ENCODE assay signal across 23 cellular contexts in the genomic region with DNA sequence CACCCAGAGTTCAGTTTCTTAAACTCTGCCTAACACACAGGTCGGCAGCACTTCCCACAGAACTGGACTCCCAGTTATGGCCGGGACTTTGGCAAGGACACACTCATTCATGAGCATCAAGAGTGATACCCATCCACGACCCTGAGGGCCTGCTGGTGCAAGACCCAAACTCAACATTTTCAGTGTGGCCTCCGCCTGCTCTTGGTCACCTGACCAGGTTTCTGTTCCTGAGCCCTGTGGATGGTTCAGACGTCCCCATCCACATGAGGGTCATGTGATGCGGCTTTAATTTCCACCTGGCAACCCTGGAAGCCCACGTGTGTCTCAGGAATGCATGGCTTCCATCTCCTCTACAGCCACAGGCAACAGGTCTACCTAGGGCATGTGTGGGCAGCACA.
DNase-seq lines count a peak whose midpoint lies in the region; ATAC-seq and TF ChIP-seq lines count a peak whose summit lies in the region.
"Had no signal": no experiment of that assay in that cellular context is flagged by ENCODE, and none has a peak within 500 bp of the region (broad histone marks: within the 10 kb centered on the region; RNA-seq: fewer than 3 reads in every experiment).

No MANE protein-coding gene starts in this region.

- no peaks in the 10 kb centered on the region for H3K9me3 Mint-ChIP-seq in glutamatergic neuron (ENCODE audit: unreplicated experiment)
- no peaks in the 10 kb centered on the region for H3K9me3 Mint-ChIP-seq in stimulated activated memory B cell treated with anti-CD40 and anti-IgM and Interleukin-4, amounts not matched to agents 10 μg/mL and 1 μg/mL and 100 μg/mL, for 72 hours

- peaks cover 5% of the 10 kb centered on the region for H3K36me3 Mint-ChIP-seq in glutamatergic neuron (ENCODE audit: unreplicated experiment)
- H3K36me3 Mint-ChIP-seq in stimulated activated memory B cell treated with anti-CD40 and anti-IgM and Interleukin-4, amounts not matched to agents 10 μg/mL and 1 μg/mL and 100 μg/mL, for 72 hours, result no peaks in the 10 kb centered on the region

- TF ChIP-seq CTCF in left ventricle myocardium inferior (IDR thresholded peaks at IDR 0.05; ENCODE audit: borderline replicate concordance) (no peak), glutamatergic neuron (IDR thresholded peaks at IDR 0.05; ENCODE audit: partially characterized antibody, unreplicated experiment) (no peak)

- no CpG with 5 or more reads among the region's 7 CpGs for WGBS in neuronal stem cell (ENCODE audit: extremely low coverage in 2 of 2, insufficient read length in 2 of 2, insufficient replicate concordance in 1 of 2), 2 donors

- H3K9ac ChIP-seq in neuronal stem cell (ENCODE audit: low read depth, low read length, poor library complexity), result peak overlapping the region; percentile 10

- no peak overlapping the region for H3K4ac ChIP-seq in neuronal stem cell (ENCODE audit: low read length)

- H3K36me3 ChIP-seq in left ventricle myocardium inferior, result no peaks in the 10 kb centered on the region
- H3K36me3 ChIP-seq in neuronal stem cell (replicated peaks in 1 of 2; ENCODE audit: control insufficient read depth in 2 of 2, insufficient read depth in 2 of 2, low read length in 2 of 2), result no peaks in the 10 kb centered on the region
- H3K36me3 ChIP-seq: SJSA1 had no signal

- no peak overlapping the region for H3K4me2 ChIP-seq in neuronal stem cell (ENCODE audit: insufficient read depth, low read length, poor library complexity, severe bottlenecking)
- H3K4me2 ChIP-seq: A549 had no signal

- no peak overlapping the region for H4K8ac ChIP-seq in neuronal stem cell (ENCODE audit: low read depth, low read length)

- no peak overlapping the region for H3K14ac ChIP-seq in neuronal stem cell (ENCODE audit: low read length)

- no peaks in the 10 kb centered on the region for H3K79me1 ChIP-seq in neuronal stem cell (ENCODE audit: low read depth, low read length)

- H2BK5ac ChIP-seq in neuronal stem cell (ENCODE audit: low read length), result no peak overlapping the region

- no peaks in the 10 kb centered on the region for H3K27me3 ChIP-seq in left ventricle myocardium inferior (ENCODE audit: low read depth)
- H3K27me3 ChIP-seq in neuronal stem cell (ENCODE audit: control insufficient read depth in 3 of 3, insufficient read depth in 3 of 3, low read depth in 1 of 3, low read length in 3 of 3), result peaks cover 0 to 9% (median 0%) of the 10 kb centered on the region in 3 experiments
- H3K27me3 ChIP-seq: SJSA1 had no signal

- no peak for ATAC-seq in HG03175 (IDR thresholded peaks at IDR 0.05; ENCODE audit: unreplicated experiment)
- no peak for ATAC-seq in stimulated activated memory B cell treated with anti-CD40 and anti-IgM and Interleukin-4, amounts not matched to agents 10 μg/mL and 1 μg/mL and 100 μg/mL, for 72 hours
- ATAC-seq: A549, HCT116, Panc1 had no signal

- H3K27me3 Mint-ChIP-seq in glutamatergic neuron (ENCODE audit: unreplicated experiment), result peaks cover 7% of the 10 kb centered on the region
- peaks cover 20% of the 10 kb centered on the region for H3K27me3 Mint-ChIP-seq in stimulated activated memory B cell treated with anti-CD40 and anti-IgM and Interleukin-4, amounts not matched to agents 10 μg/mL and 1 μg/mL and 100 μg/mL, for 72 hours

- peak overlapping the region; percentile 28 for H2BK15ac ChIP-seq in neuronal stem cell (ENCODE audit: low read length)

- H3K9me3 ChIP-seq in left ventricle myocardium inferior (replicated peaks) (no peaks in the 10 kb centered on the region), neuronal stem cell (replicated peaks in 1 of 2; ENCODE audit: control insufficient read depth in 2 of 2, insufficient read depth in 1 of 2, low read depth in 1 of 2, low read length in 2 of 2) (no peaks in the 10 kb centered on the region)
- H3K9me3 ChIP-seq: A549 had no signal

- H3K23ac ChIP-seq in neuronal stem cell (ENCODE audit: low read depth, low read length, poor library complexity), result peak overlapping the region; percentile 3

- H3K4me3 ChIP-seq in left ventricle myocardium inferior (no peak overlapping the region), neuronal stem cell (ENCODE audit: low read length in 2 of 2) (no peak overlapping the region)
- H3K4me3 ChIP-seq: A549, SJSA1 had no signal

- peak overlapping the region; percentile 16 for H2BK120ac ChIP-seq in neuronal stem cell (ENCODE audit: low read depth, low read length)

- peak overlapping the region; percentile 95 for H3K27ac ChIP-seq in left ventricle myocardium inferior (replicated peaks)
- H3K27ac ChIP-seq in neuronal stem cell (replicated peaks; ENCODE audit: low read length), result no peak overlapping the region
- H3K27ac ChIP-seq: A549, SJSA1 had no signal

- H4K91ac ChIP-seq in neuronal stem cell (ENCODE audit: low read depth, low read length, poor library complexity), result no peak overlapping the region

- H2AFZ ChIP-seq in neuronal stem cell (ENCODE audit: low read length), result no peak overlapping the region

- peaks cover 66% of the 10 kb centered on the region for H3K4me1 ChIP-seq in left ventricle myocardium inferior
- peaks cover 0 to 6% of the 10 kb centered on the region in 2 donors for H3K4me1 ChIP-seq in neuronal stem cell (ENCODE audit: control insufficient read depth in 2 of 2, insufficient read depth in 1 of 2, low read depth in 1 of 2, low read length in 2 of 2)
- H3K4me1 ChIP-seq: A549, SJSA1 had no signal

- DNase-seq in left ventricle myocardium inferior (no peak), cardiac septum (ENCODE audit: low spot score) (no peak), glutamatergic neuron (peak; percentile 9), neuronal stem cell (ENCODE audit: low spot score) (no peak), UCSD-AML1 (lab: John Stamatoyannopoulos, UW; ENCODE audit: unreplicated experiment) (no peak)
- DNase-seq: DMS53, GDM1, GOT3, IMR-90, NCI-H1105, NCI-H146, NCI-H2029, NCI-H226, NCI-H510A treated with DMSO at 0.1 percent for 48 hours, NCI-H774 had no signal

- H3K27ac Mint-ChIP-seq in glutamatergic neuron (ENCODE audit: unreplicated experiment), result no peak overlapping the region
- no peak overlapping the region for H3K27ac Mint-ChIP-seq in stimulated activated memory B cell treated with anti-CD40 and anti-IgM and Interleukin-4, amounts not matched to agents 10 μg/mL and 1 μg/mL and 100 μg/mL, for 72 hours
- H3K27ac Mint-ChIP-seq: B cell had no signal

- peak overlapping the region; percentile 60 for H2AK5ac ChIP-seq in neuronal stem cell (ENCODE audit: low read depth, low read length)

- peak overlapping the region; percentile 61 for H3K18ac ChIP-seq in neuronal stem cell (ENCODE audit: low read length)

- peaks cover 3% of the 10 kb centered on the region for H3K4me1 Mint-ChIP-seq in glutamatergic neuron (ENCODE audit: low read depth, unreplicated experiment)
- no peaks in the 10 kb centered on the region for H3K4me1 Mint-ChIP-seq in stimulated activated memory B cell treated with anti-CD40 and anti-IgM and Interleukin-4, amounts not matched to agents 10 μg/mL and 1 μg/mL and 100 μg/mL, for 72 hours
- H3K4me1 Mint-ChIP-seq: B cell had no signal

- H2BK12ac ChIP-seq in neuronal stem cell (ENCODE audit: low read length), result no peak overlapping the region

- intact Hi-C loops in left ventricle myocardium inferior (cut with micrococcal nuclease), result no loop called here
- intact Hi-C loops in cardiac septum (cut with DNase I), result loop anchor here (10.0 kb wide), 1 partner anchor 119 kb away; no protein-coding TSS in a partner anchor

- H3K4me3 Mint-ChIP-seq in glutamatergic neuron (ENCODE audit: unreplicated experiment), result no peak overlapping the region
- no peak overlapping the region for H3K4me3 Mint-ChIP-seq in stimulated activated memory B cell treated with anti-CD40 and anti-IgM and Interleukin-4, amounts not matched to agents 10 μg/mL and 1 μg/mL and 100 μg/mL, for 72 hours
- H3K4me3 Mint-ChIP-seq: B cell, CD14-positive monocyte had no signal
